In the genomic region with DNA sequence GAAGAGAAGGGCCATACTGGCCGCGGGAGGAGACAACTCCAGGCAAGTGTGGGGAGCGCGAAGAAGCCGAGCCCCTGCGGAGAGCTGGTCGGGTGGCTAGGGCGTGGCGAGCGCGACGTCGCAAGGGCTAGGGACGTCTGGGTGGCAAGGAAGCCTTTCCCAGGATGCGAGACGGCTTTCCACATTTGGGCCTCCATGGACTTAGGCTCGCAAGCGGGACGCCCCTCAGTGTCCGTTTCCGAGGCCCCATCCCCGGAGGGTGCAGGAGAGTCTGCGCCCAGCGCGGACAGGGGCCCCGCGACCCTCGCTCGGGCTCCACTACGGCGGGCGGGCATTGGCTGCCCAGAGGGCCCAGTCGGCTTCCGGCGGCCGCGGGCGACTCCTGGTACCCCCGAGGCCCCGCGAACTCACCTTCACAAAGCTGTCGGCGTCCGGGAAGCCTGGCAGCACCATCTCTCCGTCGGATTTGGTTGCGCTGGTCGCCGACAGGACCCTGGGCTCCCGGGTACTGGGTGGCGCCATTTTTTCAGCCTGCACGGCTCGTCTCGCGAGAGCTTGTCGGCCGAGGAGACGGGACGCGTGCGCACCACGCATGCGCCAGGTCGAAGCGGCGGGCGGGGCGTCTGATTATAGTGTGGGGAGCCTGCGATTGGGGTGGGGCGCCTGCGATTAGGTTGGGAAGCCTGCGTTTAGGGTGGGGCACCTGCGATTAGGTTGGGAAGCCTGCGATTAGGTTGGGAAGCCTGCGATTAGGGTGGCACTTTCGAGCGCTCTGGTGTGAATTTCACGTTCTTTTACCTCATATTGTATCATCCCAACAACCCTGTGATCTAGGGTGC, we compare ENCODE assay signal across 1 cellular context.
TF ChIP-seq lines count a peak whose summit lies in the region.

Gene EXOSC10 (minus strand): TSS at position 560 of the 839 bp plus-strand sequence. CDS start 38 bp downstream, at position 522.

TF ChIP-seq in HEK293, 187 proteins besides CTCF, POLR2A, EP300 and RAD21 (continued from another document):
- TF ChIP-seq ZNF274 (IDR thresholded peaks at IDR 0.05; ENCODE audit: low read length) (no peak), ZNF274 (tag by site-specific recombination; IDR thresholded peaks at IDR 0.05; ENCODE audit: borderline replicate concordance) (no peak), GLIS2 (tag by site-specific recombination; IDR thresholded peaks at IDR 0.05) (peak; percentile 49), ZNF140 (tag by site-specific recombination; IDR thresholded peaks at IDR 0.05) (no peak), ZNF398 (tag by site-specific recombination; IDR thresholded peaks at IDR 0.05) (no peak), PRDM6 (tag by site-specific recombination; IDR thresholded peaks at IDR 0.05) (no peak), OVOL3 (tag by site-specific recombination; IDR thresholded peaks at IDR 0.05) (0 out of 2 replicates have a peak, but pooled peaks have one; percentile 62), SCRT2 (tag by site-specific recombination; IDR thresholded peaks at IDR 0.05) (no peak; the same call in 1 of the 2 replicates), ZNF600 (tag by site-specific recombination; IDR thresholded peaks at IDR 0.05) (no peak), KLF9 (tag by site-specific recombination; IDR thresholded peaks at IDR 0.05; ENCODE audit: low read depth) (peak; percentile 33; the same call in 1 of the 2 replicates), GLI4 (tag by site-specific recombination; IDR thresholded peaks at IDR 0.05) (peak; percentile 39; the same call in 1 of the 2 replicates), ZBTB1 (tag by site-specific recombination; IDR thresholded peaks at IDR 0.05) (no peak), ZNF654 (tag by site-specific recombination; IDR thresholded peaks at IDR 0.05; ENCODE audit: low read depth) (no peak), ZNF391 (tag by site-specific recombination; IDR thresholded peaks at IDR 0.05; ENCODE audit: borderline replicate concordance, low read depth) (no peak), KLF10 (tag by site-specific recombination; IDR thresholded peaks at IDR 0.05) (0 out of 2 replicates have a peak, but pooled peaks have one; percentile 10), PRDM1 (tag by site-specific recombination; IDR thresholded peaks at IDR 0.05) (no peak), HOXC10 (CRISPR knock-in tag; IDR thresholded peaks at IDR 0.05) (no peak), HOXA7 (CRISPR knock-in tag; IDR thresholded peaks at IDR 0.05; ENCODE audit: borderline replicate concordance) (no peak), ZNF571 (tag by site-specific recombination; IDR thresholded peaks at IDR 0.05) (no peak), ZNF660 (tag by site-specific recombination; IDR thresholded peaks at IDR 0.05) (no peak)
- TF ChIP-seq, protein P1, sequence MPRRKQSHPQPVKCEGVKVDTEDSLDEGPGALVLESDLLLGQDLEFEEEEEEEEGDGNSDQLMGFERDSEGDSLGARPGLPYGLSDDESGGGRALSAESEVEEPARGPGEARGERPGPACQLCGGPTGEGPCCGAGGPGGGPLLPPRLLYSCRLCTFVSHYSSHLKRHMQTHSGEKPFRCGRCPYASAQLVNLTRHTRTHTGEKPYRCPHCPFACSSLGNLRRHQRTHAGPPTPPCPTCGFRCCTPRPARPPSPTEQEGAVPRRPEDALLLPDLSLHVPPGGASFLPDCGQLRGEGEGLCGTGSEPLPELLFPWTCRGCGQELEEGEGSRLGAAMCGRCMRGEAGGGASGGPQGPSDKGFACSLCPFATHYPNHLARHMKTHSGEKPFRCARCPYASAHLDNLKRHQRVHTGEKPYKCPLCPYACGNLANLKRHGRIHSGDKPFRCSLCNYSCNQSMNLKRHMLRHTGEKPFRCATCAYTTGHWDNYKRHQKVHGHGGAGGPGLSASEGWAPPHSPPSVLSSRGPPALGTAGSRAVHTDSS (tag by site-specific recombination; IDR thresholded peaks at IDR 0.05): no peak
- TF ChIP-seq, protein P2, sequence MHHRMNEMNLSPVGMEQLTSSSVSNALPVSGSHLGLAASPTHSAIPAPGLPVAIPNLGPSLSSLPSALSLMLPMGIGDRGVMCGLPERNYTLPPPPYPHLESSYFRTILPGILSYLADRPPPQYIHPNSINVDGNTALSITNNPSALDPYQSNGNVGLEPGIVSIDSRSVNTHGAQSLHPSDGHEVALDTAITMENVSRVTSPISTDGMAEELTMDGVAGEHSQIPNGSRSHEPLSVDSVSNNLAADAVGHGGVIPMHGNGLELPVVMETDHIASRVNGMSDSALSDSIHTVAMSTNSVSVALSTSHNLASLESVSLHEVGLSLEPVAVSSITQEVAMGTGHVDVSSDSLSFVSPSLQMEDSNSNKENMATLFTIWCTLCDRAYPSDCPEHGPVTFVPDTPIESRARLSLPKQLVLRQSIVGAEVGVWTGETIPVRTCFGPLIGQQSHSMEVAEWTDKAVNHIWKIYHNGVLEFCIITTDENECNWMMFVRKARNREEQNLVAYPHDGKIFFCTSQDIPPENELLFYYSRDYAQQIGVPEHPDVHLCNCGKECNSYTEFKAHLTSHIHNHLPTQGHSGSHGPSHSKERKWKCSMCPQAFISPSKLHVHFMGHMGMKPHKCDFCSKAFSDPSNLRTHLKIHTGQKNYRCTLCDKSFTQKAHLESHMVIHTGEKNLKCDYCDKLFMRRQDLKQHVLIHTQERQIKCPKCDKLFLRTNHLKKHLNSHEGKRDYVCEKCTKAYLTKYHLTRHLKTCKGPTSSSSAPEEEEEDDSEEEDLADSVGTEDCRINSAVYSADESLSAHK (tag by site-specific recombination; IDR thresholded peaks at IDR 0.05): peak; percentile 25; the same call in 1 of the 2 replicates
